Comparison of ENCODE assay signal across 14 cellular contexts in genomic region chr1:21811875-21812305, GRCh38. TPM values are rescaled to one million over a fixed set of nuclear protein-coding genes. Genes with fewer than 3 reads are reported as not detected.
A peak's percentile ranks its signal among the peaks of the same experiment; 100 is the strongest.
DNase-seq lines count a peak whose midpoint lies in the region; ATAC-seq and TF ChIP-seq lines count a peak whose summit lies in the region.
"Had no signal": no experiment of that assay in that cellular context is flagged by ENCODE, and none has a peak within 500 bp of the region (broad histone marks: within the 10 kb centered on the region; RNA-seq: fewer than 3 reads in every experiment).

LDLRAD2 (plus strand) TSS chr1:21812265; CDS start chr1:21812452, 187 bp downstream.

- H3K27me3 Mint-ChIP-seq in HFFc6 (ENCODE audit: insufficient read depth): peaks cover 9% of the 10 kb centered on the region
- peaks cover 9% of the 10 kb centered on the region for H3K27me3 Mint-ChIP-seq in activated T-helper 17 cell treated with anti-CD3 and anti-CD28 coated beads, Interleukin-2, amount 50 U/mL, for 72 hours

- peaks cover 3% of the 10 kb centered on the region for H3K79me1 ChIP-seq in trophoblast cell (ENCODE audit: low read length)

- H4K12ac ChIP-seq in trophoblast cell (ENCODE audit: low read depth, low read length): no peak within 1 kb of the TSS

- peaks cover 9% of the 10 kb centered on the region for H3K36me3 Mint-ChIP-seq in HFFc6 (ENCODE audit: low read depth)
- no peaks in the 10 kb centered on the region for H3K36me3 Mint-ChIP-seq in activated T-helper 17 cell treated with anti-CD3 and anti-CD28 coated beads, Interleukin-2, amount 50 U/mL, for 72 hours (ENCODE audit: low read depth)

- in situ Hi-C loops in gastrocnemius medialis (cut with MboI; ENCODE audit: low sequenced_read_pairs in 4 of 4): no loop called here

- no CpG with 5 or more reads among the region's 2 CpGs for WGBS in trophoblast cell (ENCODE audit: extremely low coverage, insufficient coverage, insufficient read length)

- TF ChIP-seq POLR2A in gastrocnemius medialis (IDR thresholded peaks at IDR 0.05): no peak

- H3K36me3 ChIP-seq in trophoblast cell (ENCODE audit: control insufficient read depth in 1 of 2, insufficient read depth in 2 of 2, low read length in 2 of 2) (no peaks in the 10 kb centered on the region), gastrocnemius medialis (no peaks in the 10 kb centered on the region)
- H3K36me3 ChIP-seq: esophagus muscularis mucosa had no signal

- no peak within 1 kb of the TSS for H3K4ac ChIP-seq in trophoblast cell (ENCODE audit: low read depth, low read length)

- H4K91ac ChIP-seq in trophoblast cell (ENCODE audit: low read depth, low read length): no peak within 1 kb of the TSS

- H3K27me3 ChIP-seq in trophoblast cell (ENCODE audit: insufficient read depth, low read length): no peaks in the 10 kb centered on the region
- peaks cover 9 to 22% (median 10%) of the 10 kb centered on the region in 3 donors for H3K27me3 ChIP-seq in gastrocnemius medialis

- no peaks in the 10 kb centered on the region for H3K79me2 ChIP-seq in trophoblast cell (ENCODE audit: control insufficient read depth, insufficient read depth, low read length, poor library complexity)

- H2BK5ac ChIP-seq in trophoblast cell (ENCODE audit: low read depth, low read length, poor library complexity): no peak within 1 kb of the TSS

- peak; percentile 26 for DNase-seq in NCI-H2227 (lab: John Stamatoyannopoulos, UW; ENCODE audit: unreplicated experiment)
- no peak for DNase-seq in NCI-H2227 treated with DMSO at 0.1 percent for 48 hours (lab: John Stamatoyannopoulos, UW)
- peak; percentile 15 for DNase-seq in HFFc6
- DNase-seq in fibroblast of gingiva (ENCODE audit: low read depth): peak; percentile 34
- DNase-seq in trophoblast cell: peak in 1 of 2 donors; percentile 38
- no peak for DNase-seq in gastrocnemius medialis
- no peak for DNase-seq in islet precursor cell
- DNase-seq: ACHN; activated CD4-positive, alpha-beta T cell treated with anti-CD3 and anti-CD28 coated beads for 36 hours; NCI-H446 treated with DMSO at 0.1 percent for 48 hours; occipital lobe had no signal

- no peak within 1 kb of the TSS for H3K14ac ChIP-seq in trophoblast cell (ENCODE audit: low read length)

- H4K8ac ChIP-seq in trophoblast cell (ENCODE audit: low read depth, low read length): peak within 1 kb of the TSS; percentile 44

- no peak within 1 kb of the TSS for H3K4me2 ChIP-seq in trophoblast cell (ENCODE audit: low read length)

- H3K18ac ChIP-seq in trophoblast cell (ENCODE audit: low read length): no peak within 1 kb of the TSS

- no peak within 1 kb of the TSS for H2BK120ac ChIP-seq in trophoblast cell (ENCODE audit: insufficient read depth, low read length, poor library complexity)

- H3K27ac Mint-ChIP-seq in HFFc6: no peak within 1 kb of the TSS
- no peak within 1 kb of the TSS for H3K27ac Mint-ChIP-seq in activated T-helper 17 cell treated with anti-CD3 and anti-CD28 coated beads, Interleukin-2, amount 50 U/mL, for 72 hours
- H3K27ac Mint-ChIP-seq: activated CD4-positive, alpha-beta T cell treated with anti-CD3 and anti-CD28 coated beads for 36 hours; T-helper 1 cell treated with Interleukin-12 subunit alpha and Interleukin-12 subunit beta and Interleukin-4 antibody, amounts not matched to agents 30 μg/mL and 1 μg/mL, for 36 hours had no signal

- H3K4me3 Mint-ChIP-seq in HFFc6: no peak within 1 kb of the TSS
- no peak within 1 kb of the TSS for H3K4me3 Mint-ChIP-seq in activated T-helper 17 cell treated with anti-CD3 and anti-CD28 coated beads, Interleukin-2, amount 50 U/mL, for 72 hours
- H3K4me3 Mint-ChIP-seq: T-helper 1 cell treated with Interleukin-12 subunit alpha and Interleukin-12 subunit beta and Interleukin-4 antibody, amounts not matched to agents 30 μg/mL and 1 μg/mL, for 36 hours had no signal

- peaks cover 5% of the 10 kb centered on the region; the same call in 1 of the 2 replicates for H3K9me3 Mint-ChIP-seq in HFFc6
- H3K9me3 Mint-ChIP-seq in activated T-helper 17 cell treated with anti-CD3 and anti-CD28 coated beads, Interleukin-2, amount 50 U/mL, for 72 hours: no peaks in the 10 kb centered on the region
- H3K9me3 Mint-ChIP-seq: T-helper 1 cell treated with Interleukin-12 subunit alpha and Interleukin-12 subunit beta and Interleukin-4 antibody, amounts not matched to agents 30 μg/mL and 1 μg/mL, for 36 hours had no signal

- no peak within 1 kb of the TSS for H3K9ac ChIP-seq in trophoblast cell (ENCODE audit: low read length)

- H3K4me1 Mint-ChIP-seq in HFFc6 (ENCODE audit: low read depth): peaks cover 12% of the 10 kb centered on the region
- peaks cover 5% of the 10 kb centered on the region for H3K4me1 Mint-ChIP-seq in activated T-helper 17 cell treated with anti-CD3 and anti-CD28 coated beads, Interleukin-2, amount 50 U/mL, for 72 hours

- H3K23ac ChIP-seq in trophoblast cell (ENCODE audit: low read length): no peak within 1 kb of the TSS

- ATAC-seq in activated T-helper 17 cell treated with anti-CD3 and anti-CD28 coated beads, Interleukin-2, amount 50 U/mL, for 72 hours (replicated peaks): no peak
- no peak for ATAC-seq in gastrocnemius medialis
- ATAC-seq: activated CD4-positive, alpha-beta T cell treated with anti-CD3 and anti-CD28 coated beads for 36 hours had no signal

- no peak within 1 kb of the TSS for H2AK5ac ChIP-seq in trophoblast cell (ENCODE audit: low read length)

- intact Hi-C loops in gastrocnemius medialis (cut with DNase I; ENCODE audit: low total_unique reads): no loop called here

- no peak within 1 kb of the TSS for H3K27ac ChIP-seq in trophoblast cell (ENCODE audit: low read depth, low read length)
- no peak within 1 kb of the TSS for H3K27ac ChIP-seq in gastrocnemius medialis
- H3K27ac ChIP-seq: esophagus muscularis mucosa had no signal

- no peak within 1 kb of the TSS for H2AFZ ChIP-seq in trophoblast cell (ENCODE audit: insufficient read depth, low read length, poor library complexity)

- H3K4me3 ChIP-seq in trophoblast cell (ENCODE audit: low read depth, low read length) (no peak within 1 kb of the TSS), gastrocnemius medialis (no peak within 1 kb of the TSS)
- H3K4me3 ChIP-seq: esophagus muscularis mucosa had no signal

- TF ChIP-seq CTCF in HFFc6 (IDR thresholded peaks at IDR 0.05): no peak
- TF ChIP-seq CTCF in gastrocnemius medialis (IDR thresholded peaks at IDR 0.05 in 4 of 5, conservative IDR thresholded peaks at IDR 0.05 in 1 of 5): no peak

- H2BK12ac ChIP-seq in trophoblast cell (ENCODE audit: low read length): no peak within 1 kb of the TSS

- H3K9me3 ChIP-seq in trophoblast cell (ENCODE audit: insufficient read depth, low read depth, low read length) (no peaks in the 10 kb centered on the region), gastrocnemius medialis (no peaks in the 10 kb centered on the region)
- H3K9me3 ChIP-seq: esophagus muscularis mucosa had no signal

- peaks cover 2% of the 10 kb centered on the region in 2 experiments for H3K4me1 ChIP-seq in trophoblast cell (ENCODE audit: control insufficient read depth in 1 of 2, insufficient read depth in 2 of 2, low read length in 2 of 2)
- H3K4me1 ChIP-seq in gastrocnemius medialis: no peaks in the 10 kb centered on the region

RNA-seq across cellular contexts. Expression of gene LDLRAD2, which starts in this region (rescaled TPM):
- total RNA-seq in HFFc6 (2021; fragmentation: NEBNext Ultra II Directional; extraction: Animal tissue kit (Norgen Biotek cat#: 25700)): under 1 TPM in 1 of 6 experiments, not detected in 5; 0.14 TPM
- polyA plus RNA-seq in trophoblast cell (2013): 0.08 and 0.10 TPM in 2 replicates
- not detected for total RNA-seq in activated T-helper 17 cell treated with anti-CD3 and anti-CD28 coated beads, Interleukin-2, amount 50 U/mL, for 72 hours
- total RNA-seq in gastrocnemius medialis: not detected
- total RNA-seq: esophagus muscularis mucosa, occipital lobe had no signal

Comparison
In these comparisons a context has a peak if more than half of its experiments do, and no peak if none do; other contexts are left out.
1. DNase-seq: peak in NCI-H2227 (single experiment) and fibroblast of gingiva (single experiment); none in NCI-H2227 treated with DMSO at 0.1 percent for 48 hours (single experiment), gastrocnemius medialis (0 of 2) and islet precursor cell (single experiment).
2. Peak in DNase-seq in HFFc6; RNA of the gene not detected or under 1 TPM.